In the genomic region with DNA sequence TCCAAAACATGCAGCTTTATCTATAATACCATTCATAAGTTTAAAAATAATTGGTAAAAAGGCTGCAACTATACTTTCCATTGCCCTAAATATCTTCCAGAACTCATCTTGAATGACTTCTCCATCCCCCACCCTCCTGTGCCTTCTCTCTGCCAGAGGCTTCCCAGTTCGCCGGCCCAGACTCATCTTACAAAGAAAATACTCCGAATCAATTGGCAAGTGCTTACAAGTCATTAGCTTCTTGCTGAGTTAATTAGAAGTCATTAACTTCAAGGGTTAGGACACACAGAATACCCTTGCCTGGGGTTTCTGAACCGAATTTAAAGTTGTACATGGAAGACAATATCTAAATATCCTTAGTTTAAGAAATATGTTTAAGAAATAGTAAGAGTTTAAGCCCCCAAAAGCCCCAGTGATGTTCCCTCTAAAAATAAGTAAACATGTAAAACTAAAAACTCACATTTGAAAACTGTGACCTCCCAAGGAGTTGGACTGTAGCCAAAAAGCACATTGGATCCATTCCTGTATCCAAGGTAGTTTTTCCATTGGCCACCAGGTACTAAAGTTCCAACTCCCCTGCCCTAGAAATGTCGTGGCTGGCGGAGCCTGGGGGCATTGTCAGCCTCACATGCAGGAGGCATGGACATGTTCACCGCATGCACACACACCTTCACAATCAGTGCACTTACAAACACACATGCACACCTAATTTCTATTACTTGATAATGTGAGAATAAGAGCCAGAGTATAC, we compare ENCODE assay signal across 20 cellular contexts.
"Had no signal": no experiment of that assay in that cellular context is flagged by ENCODE, and none has a peak within 500 bp of the region (broad histone marks: within the 10 kb centered on the region; RNA-seq: fewer than 3 reads in every experiment).

No MANE protein-coding gene starts in this region.

- H3K27me3 Mint-ChIP-seq: activated CD4-positive, alpha-beta memory T cell treated with anti-CD3 and anti-CD28 coated beads, Interleukin-2, amount 10 ng/mL, durations not matched to agents 7 days and 5 days; activated CD4-positive, alpha-beta T cell treated with anti-CD3 and anti-CD28 coated beads for 36 hours; activated naive CD8-positive, alpha-beta T cell treated with anti-CD3 and anti-CD28 coated beads for 36 hours; natural killer cell treated with Interleukin-12 subunit alpha and Interleukin-12 subunit beta and Interleukin-15 and Interleukin-18, amount 100 ng/mL, for 72 hours; stimulated activated naive B cell treated with anti-CD40 and anti-IgM and Interleukin-4, amounts not matched to agents 10 μg/mL and 1 μg/mL and 100 μg/mL, for 72 hours had no signal

- DNase-seq: activated CD4-positive, alpha-beta memory T cell treated with anti-CD3 and anti-CD28 coated beads, Interleukin-2, amount 10 ng/mL, durations not matched to agents 7 days and 5 days; activated CD4-positive, alpha-beta T cell treated with anti-CD3 and anti-CD28 coated beads for 36 hours; activated gamma-delta T cell treated with Interleukin-2 at 50 U/mL for 16 hours; activated naive CD8-positive, alpha-beta T cell treated with anti-CD3 and anti-CD28 coated beads for 36 hours; activated T-cell treated with anti-CD3 and anti-CD28 coated beads, Interleukin-2, amount 50 U/mL, for 48 hours; brain microvascular endothelial cell; cerebellar nuclear complex; dermis blood vessel endothelial cell; erythroblast; immature natural killer cell; left colon; psoas muscle; right lobe of liver; stimulated activated CD4-positive, alpha-beta T cell treated with anti-CD3 and anti-CD28 coated beads, Interleukin-1b, Interleukin-23, amount 100 ng/mL, for 48 hours; stimulated activated naive B cell treated with anti-CD40 and anti-IgM and Interleukin-4, amounts not matched to agents 10 μg/mL and 1 μg/mL and 100 μg/mL, for 72 hours; T1000 had no signal

- H3K79me2 ChIP-seq: hepatocyte had no signal

- H3K4me2 ChIP-seq: hepatocyte had no signal

- H3K4me3 Mint-ChIP-seq: activated CD4-positive, alpha-beta memory T cell treated with anti-CD3 and anti-CD28 coated beads, Interleukin-2, amount 10 ng/mL, durations not matched to agents 7 days and 5 days; activated CD4-positive, alpha-beta T cell treated with anti-CD3 and anti-CD28 coated beads for 36 hours; activated naive CD8-positive, alpha-beta T cell treated with anti-CD3 and anti-CD28 coated beads for 36 hours; immature natural killer cell; natural killer cell treated with Interleukin-12 subunit alpha and Interleukin-12 subunit beta and Interleukin-15 and Interleukin-18, amount 100 ng/mL, for 72 hours; stimulated activated naive B cell treated with anti-CD40 and anti-IgM and Interleukin-4, amounts not matched to agents 10 μg/mL and 1 μg/mL and 100 μg/mL, for 72 hours had no signal

- H3K4me1 ChIP-seq: psoas muscle, right lobe of liver, tibial nerve had no signal

- H3K36me3 Mint-ChIP-seq: activated naive CD8-positive, alpha-beta T cell treated with anti-CD3 and anti-CD28 coated beads for 36 hours; natural killer cell treated with Interleukin-12 subunit alpha and Interleukin-12 subunit beta and Interleukin-15 and Interleukin-18, amount 100 ng/mL, for 72 hours; stimulated activated naive B cell treated with anti-CD40 and anti-IgM and Interleukin-4, amounts not matched to agents 10 μg/mL and 1 μg/mL and 100 μg/mL, for 72 hours had no signal

- H3K27ac ChIP-seq: brain microvascular endothelial cell, hepatocyte, psoas muscle, right lobe of liver, tibial nerve, VCaP had no signal

- ATAC-seq: activated CD4-positive, alpha-beta T cell treated with anti-CD3 and anti-CD28 coated beads for 36 hours; left colon; natural killer cell treated with Interleukin-12 subunit alpha and Interleukin-12 subunit beta and Interleukin-15 and Interleukin-18, amount 100 ng/mL, for 72 hours; psoas muscle; right lobe of liver; stimulated activated naive B cell treated with anti-CD40 and anti-IgM and Interleukin-4, amounts not matched to agents 10 μg/mL and 1 μg/mL and 100 μg/mL, for 72 hours had no signal

- H3K9me3 ChIP-seq: psoas muscle, right lobe of liver, tibial nerve had no signal

- H3K4me3 ChIP-seq: hepatocyte, psoas muscle, right lobe of liver, tibial nerve had no signal

- H3K27ac Mint-ChIP-seq: activated CD4-positive, alpha-beta memory T cell treated with anti-CD3 and anti-CD28 coated beads, Interleukin-2, amount 10 ng/mL, durations not matched to agents 7 days and 5 days; activated CD4-positive, alpha-beta T cell treated with anti-CD3 and anti-CD28 coated beads for 36 hours; activated naive CD8-positive, alpha-beta T cell treated with anti-CD3 and anti-CD28 coated beads for 36 hours; immature natural killer cell; natural killer cell treated with Interleukin-12 subunit alpha and Interleukin-12 subunit beta and Interleukin-15 and Interleukin-18, amount 100 ng/mL, for 72 hours; stimulated activated naive B cell treated with anti-CD40 and anti-IgM and Interleukin-4, amounts not matched to agents 10 μg/mL and 1 μg/mL and 100 μg/mL, for 72 hours had no signal

- H3K27me3 ChIP-seq: brain microvascular endothelial cell, hepatocyte, right lobe of liver, tibial nerve had no signal

- H3K4me1 Mint-ChIP-seq: activated CD4-positive, alpha-beta memory T cell treated with anti-CD3 and anti-CD28 coated beads, Interleukin-2, amount 10 ng/mL, durations not matched to agents 7 days and 5 days; activated CD4-positive, alpha-beta T cell treated with anti-CD3 and anti-CD28 coated beads for 36 hours; activated naive CD8-positive, alpha-beta T cell treated with anti-CD3 and anti-CD28 coated beads for 36 hours; immature natural killer cell; stimulated activated naive B cell treated with anti-CD40 and anti-IgM and Interleukin-4, amounts not matched to agents 10 μg/mL and 1 μg/mL and 100 μg/mL, for 72 hours had no signal

- H3K36me3 ChIP-seq: brain microvascular endothelial cell, right lobe of liver, tibial nerve had no signal

- H2AFZ ChIP-seq: hepatocyte had no signal
